ENCODE assay signal across 29 cellular contexts in genomic region chr2:102427249-102427648, GRCh38. TPM values are rescaled to one million over a fixed set of nuclear protein-coding genes. Genes with fewer than 3 reads are reported as not detected.
"Had no signal": no experiment of that assay in that cellular context is flagged by ENCODE, and none has a peak within 500 bp of the region (broad histone marks: within the 10 kb centered on the region; RNA-seq: fewer than 3 reads in every experiment).

No MANE protein-coding gene starts in this region.

- H3K4me1 ChIP-seq: ascending aorta, body of pancreas, SJCRH30 had no signal

- ATAC-seq: activated naive CD4-positive, alpha-beta T cell treated with anti-CD3 and anti-CD28 coated beads, Interleukin-2, amount 50 U/mL, for 72 hours; activated naive CD8-positive, alpha-beta T cell treated with anti-CD3 and anti-CD28 coated beads, Interleukin-2, amount 50 U/mL, for 24 hours; body of pancreas; T-helper 17 cell had no signal

- H3K4me3 Mint-ChIP-seq: activated B cell treated with CpG ODN at 0.5 μM for 24 hours; activated CD4-positive, alpha-beta memory T cell treated with anti-CD3 and anti-CD28 coated beads for 36 hours; activated CD4-positive, alpha-beta T cell treated with anti-CD3 and anti-CD28 coated beads, Interleukin-2, amount 10 ng/mL, durations not matched to agents 7 days and 5 days; activated naive CD8-positive, alpha-beta T cell treated with anti-CD3 and anti-CD28 coated beads, Interleukin-2, amount 50 U/mL, for 24 hours; T-helper 17 cell had no signal

- H3K27ac Mint-ChIP-seq: activated B cell treated with CpG ODN at 0.5 μM for 24 hours; activated CD4-positive, alpha-beta T cell treated with anti-CD3 and anti-CD28 coated beads, Interleukin-2, amount 10 ng/mL, durations not matched to agents 7 days and 5 days; activated naive CD4-positive, alpha-beta T cell treated with anti-CD3 and anti-CD28 coated beads, Interleukin-2, amount 50 U/mL, for 72 hours; activated naive CD8-positive, alpha-beta T cell treated with anti-CD3 and anti-CD28 coated beads, Interleukin-2, amount 50 U/mL, for 24 hours; T-helper 17 cell had no signal

- H3K9me3 Mint-ChIP-seq: activated B cell treated with CpG ODN at 0.5 μM for 24 hours; activated CD4-positive, alpha-beta memory T cell treated with anti-CD3 and anti-CD28 coated beads for 36 hours; IgD-negative memory B cell had no signal

- H3K4me3 ChIP-seq: ascending aorta, body of pancreas, MG63, Peyer's patch, SJCRH30 had no signal

- H3K4me2 ChIP-seq: KMS-11, SK-N-SH had no signal

- H3K9me3 ChIP-seq: ascending aorta, body of pancreas, MG63, Peyer's patch, SJCRH30, SK-N-SH had no signal

- DNase-seq: activated B cell treated with CpG ODN at 0.5 μM for 24 hours; activated CD4-positive, alpha-beta memory T cell treated with anti-CD3 and anti-CD28 coated beads for 36 hours; activated CD4-positive, alpha-beta T cell treated with anti-CD3 and anti-CD28 coated beads, Interleukin-2, amount 10 ng/mL, durations not matched to agents 7 days and 5 days; activated CD8-positive, alpha-beta memory T cell treated with anti-CD3 and anti-CD28 coated beads, Interleukin-2, amount 50 U/mL, for 4 hours; activated effector memory CD4-positive, alpha-beta T cell treated with anti-CD3 and anti-CD28 coated beads, Interleukin-2, amount 50 U/mL, for 16 hours; activated naive CD4-positive, alpha-beta T cell treated with Interleukin-2 at 50 U/mL for 16 hours; activated naive CD8-positive, alpha-beta T cell treated with anti-CD3 and anti-CD28 coated beads, Interleukin-2, amount 50 U/mL, for 24 hours; amniotic stem cell; body of pancreas; central memory CD4-positive, alpha-beta T cell; MG63; MV-4-11; NCI-H1105; NCI-H1436; NCI-H1694 treated with DMSO at 0.1 percent for 48 hours; NCI-H2081; NCI-H446; NCI-H524; Peyer's patch; Right ventricle myocardium superior; SJCRH30; SK-N-SH; T-helper 17 cell; T1000 had no signal

- H3K9ac ChIP-seq: KMS-11, SK-N-SH had no signal

- H3K27me3 ChIP-seq: ascending aorta, body of pancreas, Peyer's patch, SJCRH30 had no signal

- H3K9me2 ChIP-seq: SK-N-SH had no signal

- H3K27me3 Mint-ChIP-seq: activated B cell treated with CpG ODN at 0.5 μM for 24 hours; activated CD4-positive, alpha-beta memory T cell treated with anti-CD3 and anti-CD28 coated beads for 36 hours; activated CD4-positive, alpha-beta T cell treated with anti-CD3 and anti-CD28 coated beads, Interleukin-2, amount 10 ng/mL, durations not matched to agents 7 days and 5 days; activated naive CD8-positive, alpha-beta T cell treated with anti-CD3 and anti-CD28 coated beads, Interleukin-2, amount 50 U/mL, for 24 hours; IgD-negative memory B cell; T-helper 17 cell had no signal

- H3K36me3 ChIP-seq: ascending aorta, MG63, Peyer's patch, SJCRH30 had no signal

RNA-seq across cellular contexts. Expression of gene IL18RAP, which starts 4.3 kb away (rescaled TPM):
- total RNA-seq: bronchial epithelial cell, SJCRH30 had no signal
- polyA plus RNA-seq: SK-N-SH had no signal

RNA-seq across cellular contexts. Expression of gene SLC9A4, which starts 45.8 kb away (rescaled TPM):
- total RNA-seq: ascending aorta, Peyer's patch, Right ventricle myocardium superior had no signal
- polyA plus RNA-seq: IgD-negative memory B cell had no signal
